In genomic region chr21:31342328-31342727, GRCh38 we compare ENCODE assay signal across 11 cellular contexts. TPM values are rescaled to one million over a fixed set of nuclear protein-coding genes. Genes with fewer than 3 reads are reported as not detected.
DNase-seq lines count a peak whose midpoint lies in the region; ATAC-seq and TF ChIP-seq lines count a peak whose summit lies in the region.
"Had no signal": no experiment of that assay in that cellular context is flagged by ENCODE, and none has a peak within 500 bp of the region (broad histone marks: within the 10 kb centered on the region; RNA-seq: fewer than 3 reads in every experiment).

No MANE protein-coding gene starts in this region.

- H3K36me3 ChIP-seq in esophagus squamous epithelium = peaks cover 0 to 10% (median 0%) of the 10 kb centered on the region in 3 donors
- H3K36me3 ChIP-seq: pancreas had no signal

- H3K27ac ChIP-seq in VCaP (peak overlapping the region; percentile 59), esophagus squamous epithelium (peak overlapping the region in 3 of 4 donors; percentile 86 to 90 (median 89))
- H3K27ac ChIP-seq: pancreas had no signal

- H3K4me1 Mint-ChIP-seq in activated T-cell treated with anti-CD3 and anti-CD28 coated beads, Interleukin-2, amount 50 U/mL, for 24 hours (ENCODE audit: low read depth) = peaks cover 75% of the 10 kb centered on the region
- peaks cover 34% of the 10 kb centered on the region for H3K4me1 Mint-ChIP-seq in stimulated activated effector memory CD8-positive, alpha-beta T cell treated with anti-CD3 and anti-CD28 coated beads, Interleukin-12 subunit alpha, Interleukin-12 subunit beta, amount 100 ng/mL, for 72 hours

- H3K9me3 ChIP-seq in esophagus squamous epithelium = no peaks in the 10 kb centered on the region
- H3K9me3 ChIP-seq: pancreas had no signal

- TF ChIP-seq POLR2A in esophagus squamous epithelium (IDR thresholded peaks at IDR 0.05) = no peak

- H3K4me1 ChIP-seq in esophagus squamous epithelium = peaks cover 6 to 66% (median 9%) of the 10 kb centered on the region in 3 donors
- H3K4me1 ChIP-seq: pancreas had no signal

- DNase-seq in activated T-cell treated with anti-CD3 and anti-CD28 coated beads, Interleukin-2, amount 50 U/mL, for 24 hours = no peak
- no peak for DNase-seq in activated T-cell treated with anti-CD3 and anti-CD28 coated beads, Interleukin-2, amount 50 U/mL, for 1 hour
- DNase-seq in esophagus squamous epithelium (lab: John Stamatoyannopoulos, UW) (no peak), NCI-H187 treated with DMSO at 0.1 percent for 48 hours (lab: John Stamatoyannopoulos, UW) (no peak), GM19238 (ENCODE audit: insufficient read length, low spot score) (no peak)
- DNase-seq in stimulated activated effector memory CD8-positive, alpha-beta T cell treated with anti-CD3 and anti-CD28 coated beads, Interleukin-12 subunit alpha, Interleukin-12 subunit beta, amount 100 ng/mL, for 72 hours (ENCODE audit: low spot score in 2 of 2) = no peak
- DNase-seq in activated effector memory CD4-positive, alpha-beta T cell treated with anti-CD3 and anti-CD28 coated beads, Interleukin-2, amount 50 U/mL, for 16 hours = no peak
- DNase-seq: DMS79, Karpas-422, pancreas had no signal

- no peaks in the 10 kb centered on the region for H3K9me3 Mint-ChIP-seq in activated T-cell treated with anti-CD3 and anti-CD28 coated beads, Interleukin-2, amount 50 U/mL, for 24 hours
- H3K9me3 Mint-ChIP-seq in stimulated activated effector memory CD8-positive, alpha-beta T cell treated with anti-CD3 and anti-CD28 coated beads, Interleukin-12 subunit alpha, Interleukin-12 subunit beta, amount 100 ng/mL, for 72 hours = no peaks in the 10 kb centered on the region

- H3K27ac Mint-ChIP-seq in activated T-cell treated with anti-CD3 and anti-CD28 coated beads, Interleukin-2, amount 50 U/mL, for 24 hours = peak overlapping the region; percentile 91
- H3K27ac Mint-ChIP-seq in stimulated activated effector memory CD8-positive, alpha-beta T cell treated with anti-CD3 and anti-CD28 coated beads, Interleukin-12 subunit alpha, Interleukin-12 subunit beta, amount 100 ng/mL, for 72 hours = no peak overlapping the region

- no peaks in the 10 kb centered on the region for H3K27me3 Mint-ChIP-seq in activated T-cell treated with anti-CD3 and anti-CD28 coated beads, Interleukin-2, amount 50 U/mL, for 24 hours

- H3K4me3 ChIP-seq in esophagus squamous epithelium = peak overlapping the region; percentile 51 to 75 (median 66)

- TF ChIP-seq CTCF in VCaP (conservative IDR thresholded peaks at IDR 0.05) (no peak), esophagus squamous epithelium (IDR thresholded peaks at IDR 0.05) (no peak)

- peaks cover 37% of the 10 kb centered on the region for H3K36me3 Mint-ChIP-seq in activated T-cell treated with anti-CD3 and anti-CD28 coated beads, Interleukin-2, amount 50 U/mL, for 24 hours (ENCODE audit: low read depth)
- H3K36me3 Mint-ChIP-seq in stimulated activated effector memory CD8-positive, alpha-beta T cell treated with anti-CD3 and anti-CD28 coated beads, Interleukin-12 subunit alpha, Interleukin-12 subunit beta, amount 100 ng/mL, for 72 hours = peaks cover under 1% of the 10 kb centered on the region

- H3K4me3 Mint-ChIP-seq in activated T-cell treated with anti-CD3 and anti-CD28 coated beads, Interleukin-2, amount 50 U/mL, for 24 hours = peak overlapping the region; percentile 91
- H3K4me3 Mint-ChIP-seq in stimulated activated effector memory CD8-positive, alpha-beta T cell treated with anti-CD3 and anti-CD28 coated beads, Interleukin-12 subunit alpha, Interleukin-12 subunit beta, amount 100 ng/mL, for 72 hours = peak overlapping the region; percentile 85

- peaks cover 0 to 29% (median 0%) of the 10 kb centered on the region in 4 donors for H3K27me3 ChIP-seq in esophagus squamous epithelium

- WGBS in esophagus squamous epithelium, 2 donors = 42 to 56% methylated on average over 3 of the region's 3 CpGs

- intact Hi-C loops in esophagus squamous epithelium (cut with DNase I) = no loop called here

- no peak for ATAC-seq in stimulated activated effector memory CD8-positive, alpha-beta T cell treated with anti-CD3 and anti-CD28 coated beads, Interleukin-12 subunit alpha, Interleukin-12 subunit beta, amount 100 ng/mL, for 72 hours

RNA-seq across cellular contexts. Expression of gene TIAM1, which starts 1.7 kb away (rescaled TPM):
- 100 to 1,000 TPM in 1 of 4 donors, 10 to 100 TPM in 3; 51.0 to 105 (median 85.6) TPM for total RNA-seq in esophagus squamous epithelium
